Comparison of ENCODE assay signal across 17 cellular contexts in genomic region chr11:122706261-122706660, GRCh38. TPM values are rescaled to one million over a fixed set of nuclear protein-coding genes. Genes with fewer than 3 reads are reported as not detected.
DNase-seq lines count a peak whose midpoint lies in the region; ATAC-seq and TF ChIP-seq lines count a peak whose summit lies in the region.
"Had no signal": no experiment of that assay in that cellular context is flagged by ENCODE, and none has a peak within 500 bp of the region (broad histone marks: within the 10 kb centered on the region; RNA-seq: fewer than 3 reads in every experiment).

No MANE protein-coding gene starts in this region.

- no peak overlapping the region for H3K9ac ChIP-seq in DND-41 (ENCODE audit: low read depth, low read length)

- no peak for TF ChIP-seq CTCF in DND-41 (IDR thresholded peaks at IDR 0.05; ENCODE audit: borderline replicate concordance, extremely low read depth, low read length, poor library complexity, severe bottlenecking)
- no peak for TF ChIP-seq CTCF in osteocyte (IDR thresholded peaks at IDR 0.05)

- H3K27me3 Mint-ChIP-seq in osteocyte (ENCODE audit: unreplicated experiment) = no peaks in the 10 kb centered on the region
- H3K27me3 Mint-ChIP-seq: activated CD4-positive, alpha-beta memory T cell treated with anti-CD3 and anti-CD28 coated beads, Interleukin-2, amount 10 ng/mL, durations not matched to agents 7 days and 5 days; natural killer cell treated with Interleukin-12 subunit alpha and Interleukin-12 subunit beta and Interleukin-15 and Interleukin-18, amount 100 ng/mL, for 72 hours had no signal

- no peak overlapping the region for H2AFZ ChIP-seq in DND-41 (ENCODE audit: low read depth, low read length)
- H2AFZ ChIP-seq: GM23338 had no signal

- peaks cover 16% of the 10 kb centered on the region for H3K4me1 ChIP-seq in DND-41 (ENCODE audit: insufficient read depth, low read length)
- H3K4me1 ChIP-seq in HAP-1 = no peaks in the 10 kb centered on the region
- H3K4me1 ChIP-seq: right atrium auricular region had no signal

- H3K27ac ChIP-seq in DND-41 (ENCODE audit: low read length) = peak overlapping the region; percentile 30
- peak overlapping the region; percentile 79 for H3K27ac ChIP-seq in KOPT-K1 (ENCODE audit: low read depth, low read length, poor library complexity, severe bottlenecking)
- peak overlapping the region; percentile 46 for H3K27ac ChIP-seq in epithelial cell of prostate
- H3K27ac ChIP-seq: right atrium auricular region had no signal

- no peak overlapping the region for H3K4me3 Mint-ChIP-seq in osteocyte (ENCODE audit: unreplicated experiment)
- H3K4me3 Mint-ChIP-seq: activated CD4-positive, alpha-beta memory T cell treated with anti-CD3 and anti-CD28 coated beads, Interleukin-2, amount 10 ng/mL, durations not matched to agents 7 days and 5 days; GM23338; natural killer cell treated with Interleukin-12 subunit alpha and Interleukin-12 subunit beta and Interleukin-15 and Interleukin-18, amount 100 ng/mL, for 72 hours had no signal

- DNase-seq in DND-41 = no peak
- DNase-seq in epithelial cell of prostate (ENCODE audit: low read depth, low spot score) = no peak
- DNase-seq in osteocyte (ENCODE audit: extremely low spot score, unreplicated experiment) = no peak
- no peak for DNase-seq in HAP-1 (ENCODE audit: low spot score in 2 of 2)
- DNase-seq in KG1 (lab: John Stamatoyannopoulos, UW) = no peak
- DNase-seq in left ventricle myocardium superior = no peak
- DNase-seq: activated CD4-positive, alpha-beta memory T cell treated with anti-CD3 and anti-CD28 coated beads, Interleukin-2, amount 10 ng/mL, durations not matched to agents 7 days and 5 days; activated gamma-delta T cell treated with Interleukin-2 at 50 U/mL for 16 hours; head of caudate nucleus; KBM-7; NCI-H1436 treated with DMSO at 0.1 percent for 48 hours; NCI-H524; stimulated activated CD4-positive, alpha-beta T cell treated with anti-CD3 and anti-CD28 coated beads, Interleukin-2, amount 100 ng/mL, for 48 hours had no signal

- intact Hi-C loops in left ventricle myocardium superior (cut with micrococcal nuclease) = no loop called here

- ATAC-seq in DND-41 (ENCODE audit: insufficient read depth, low read depth) = no peak
- no peak for ATAC-seq in left ventricle myocardium superior
- ATAC-seq: GM23338; natural killer cell treated with Interleukin-12 subunit alpha and Interleukin-12 subunit beta and Interleukin-15 and Interleukin-18, amount 100 ng/mL, for 72 hours had no signal

- H3K4me3 ChIP-seq in DND-41 (ENCODE audit: low read depth in 1 of 2, low read length in 2 of 2) (no peak overlapping the region), HAP-1 (no peak overlapping the region)
- H3K4me3 ChIP-seq: GM23338, right atrium auricular region had no signal

- H3K9me3 Mint-ChIP-seq in osteocyte (ENCODE audit: unreplicated experiment) = no peaks in the 10 kb centered on the region
- H3K9me3 Mint-ChIP-seq: activated CD4-positive, alpha-beta memory T cell treated with anti-CD3 and anti-CD28 coated beads, Interleukin-2, amount 10 ng/mL, durations not matched to agents 7 days and 5 days; GM23338; natural killer cell treated with Interleukin-12 subunit alpha and Interleukin-12 subunit beta and Interleukin-15 and Interleukin-18, amount 100 ng/mL, for 72 hours had no signal

- H3K27me3 ChIP-seq in DND-41 (ENCODE audit: insufficient read depth, low read length, poor library complexity) (no peaks in the 10 kb centered on the region), HAP-1 (ENCODE audit: low read depth) (no peaks in the 10 kb centered on the region)
- H3K27me3 ChIP-seq: right atrium auricular region had no signal

- H3K36me3 ChIP-seq in DND-41 (ENCODE audit: insufficient read depth, low read length) (peaks cover 19% of the 10 kb centered on the region), KOPT-K1 (ENCODE audit: insufficient read depth, low read length) (peaks cover 7% of the 10 kb centered on the region; the same call in 1 of the 2 replicates), HAP-1 (replicated peaks) (no peaks in the 10 kb centered on the region)
- H3K36me3 ChIP-seq: right atrium auricular region had no signal

- in situ Hi-C loops in HAP-1 (cut with MboI; ENCODE audit: low sequenced_read_pairs) = no loop called here

- H3K36me3 Mint-ChIP-seq in osteocyte (ENCODE audit: unreplicated experiment) = peaks cover 14% of the 10 kb centered on the region
- H3K36me3 Mint-ChIP-seq: natural killer cell treated with Interleukin-12 subunit alpha and Interleukin-12 subunit beta and Interleukin-15 and Interleukin-18, amount 100 ng/mL, for 72 hours had no signal

- H3K9me3 ChIP-seq in DND-41 (ENCODE audit: insufficient read depth, low read length, severe bottlenecking) (no peaks in the 10 kb centered on the region), KOPT-K1 (ENCODE audit: insufficient read depth, low read length, poor library complexity, severe bottlenecking) (no peaks in the 10 kb centered on the region), HAP-1 (no peaks in the 10 kb centered on the region)
- H3K9me3 ChIP-seq: right atrium auricular region had no signal

- H3K4me2 ChIP-seq in DND-41 (ENCODE audit: insufficient read depth, low read length) = no peak overlapping the region
- H3K4me2 ChIP-seq: GM23338 had no signal

- peaks cover 48% of the 10 kb centered on the region for H3K4me1 Mint-ChIP-seq in osteocyte (ENCODE audit: unreplicated experiment)

- peak overlapping the region; percentile 70 for H3K27ac Mint-ChIP-seq in osteocyte (ENCODE audit: unreplicated experiment)
- H3K27ac Mint-ChIP-seq: activated CD4-positive, alpha-beta memory T cell treated with anti-CD3 and anti-CD28 coated beads, Interleukin-2, amount 10 ng/mL, durations not matched to agents 7 days and 5 days; GM23338; natural killer cell treated with Interleukin-12 subunit alpha and Interleukin-12 subunit beta and Interleukin-15 and Interleukin-18, amount 100 ng/mL, for 72 hours had no signal

- no peaks in the 10 kb centered on the region for H4K20me1 ChIP-seq in DND-41 (ENCODE audit: insufficient read depth, low read length)

- peaks cover 89% of the 10 kb centered on the region for H3K79me2 ChIP-seq in DND-41 (ENCODE audit: insufficient read depth, low read length)

RNA-seq across cellular contexts. Expression of gene UBASH3B, which starts 50.7 kb away (rescaled TPM):
- total RNA-seq in osteocyte (40.9 and 43.5 TPM in 2 replicates), left ventricle myocardium superior (1.0 TPM)

Comparison
In these comparisons a context has a peak if more than half of its experiments do, and no peak if none do; other contexts are left out.
1. RNA of gene UBASH3B, which starts 50.7 kb away (total RNA-seq): 40.9 to 43.5 TPM in osteocyte; 1.0 TPM in left ventricle myocardium superior (single experiment); every median in the first group is over 10 times any median in the second.
2. Peak in every context shown above with its lines, with median percentiles within 50 percentile points of each other: H3K27ac ChIP-seq.